ENCODE assay signal across 1 cellular context in the genomic region with DNA sequence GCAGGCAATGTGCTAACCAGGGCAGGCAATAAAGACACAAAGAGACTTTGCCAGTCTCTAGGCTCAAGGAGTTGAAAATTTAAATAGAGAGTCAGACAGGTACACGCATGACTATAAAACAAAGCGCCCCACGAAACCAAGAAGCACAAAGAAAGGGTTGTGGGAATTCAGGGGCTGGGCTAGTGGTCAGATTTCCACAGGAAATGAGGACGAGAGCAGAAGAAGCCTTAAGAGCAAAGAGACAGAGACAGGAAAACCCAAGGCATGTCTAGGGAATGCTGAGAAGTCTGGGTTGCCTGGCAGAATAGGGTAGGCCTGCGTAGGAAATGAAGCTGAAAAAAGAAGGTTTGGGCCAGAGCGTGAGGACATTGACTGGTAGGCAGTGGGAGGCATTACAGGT.
TF ChIP-seq lines count a peak whose summit lies in the region.

No MANE protein-coding gene starts in this region.

TF ChIP-seq in H1, 55 proteins besides CTCF, POLR2A, EP300 and RAD21:
- no peak for TF ChIP-seq EZH2 (IDR thresholded peaks at IDR 0.05; ENCODE audit: low read depth, low read length, severe bottlenecking)
- TF ChIP-seq SUZ12 (IDR thresholded peaks at IDR 0.05; ENCODE audit: low read length), result no peak
- TF ChIP-seq KDM1A (IDR thresholded peaks at IDR 0.05; ENCODE audit: borderline replicate concordance, low read length), result no peak
- TF ChIP-seq FOSL1 (IDR thresholded peaks at IDR 0.05; ENCODE audit: insufficient read depth, low read depth, low read length), result no peak
- no peak for TF ChIP-seq ZNF274 (IDR thresholded peaks at IDR 0.05; ENCODE audit: borderline replicate concordance, extremely low read depth, low read length)
- no peak for TF ChIP-seq TEAD4 (IDR thresholded peaks at IDR 0.05; ENCODE audit: low read depth, low read length)
- no peak for TF ChIP-seq HDAC6 (IDR thresholded peaks at IDR 0.05; ENCODE audit: low read depth, low read length)
- TF ChIP-seq CBX8 (IDR thresholded peaks at IDR 0.05; ENCODE audit: borderline replicate concordance, low read depth, low read length), result no peak
- no peak for TF ChIP-seq RBBP5 (IDR thresholded peaks at IDR 0.05; ENCODE audit: borderline replicate concordance, low read depth, low read length)
